18 cellular contexts compared by ENCODE assay signal in genomic region chr11:19729141-19729540, GRCh38.
"Had no signal": no experiment of that assay in that cellular context is flagged by ENCODE, and none has a peak within 500 bp of the region (broad histone marks: within the 10 kb centered on the region; RNA-seq: fewer than 3 reads in every experiment).

No MANE protein-coding gene starts in this region.

- H3K27me3 ChIP-seq: body of pancreas, neural progenitor cell, spleen had no signal

- H3K4me3 ChIP-seq: body of pancreas, lung, neural progenitor cell, spleen had no signal

- H3K27me3 Mint-ChIP-seq: activated CD4-positive, alpha-beta memory T cell treated with anti-CD3 and anti-CD28 coated beads, Interleukin-2, amount 10 ng/mL, durations not matched to agents 7 days and 5 days had no signal

- H3K27ac ChIP-seq: body of pancreas, neural progenitor cell, spleen had no signal

- H3K27ac Mint-ChIP-seq: activated CD4-positive, alpha-beta memory T cell treated with anti-CD3 and anti-CD28 coated beads, Interleukin-2, amount 10 ng/mL, durations not matched to agents 7 days and 5 days; activated naive CD4-positive, alpha-beta T cell treated with anti-CD3 and anti-CD28 coated beads for 36 hours; activated T-cell treated with anti-CD3 and anti-CD28 coated beads, Interleukin-2, amount 50 U/mL, for 72 hours; neural progenitor cell; progenitor cell of endocrine pancreas had no signal

- H3K36me3 ChIP-seq: neural progenitor cell, spleen had no signal

- H3K9me3 ChIP-seq: body of pancreas, spleen had no signal

- H3K4me3 Mint-ChIP-seq: activated CD4-positive, alpha-beta memory T cell treated with anti-CD3 and anti-CD28 coated beads, Interleukin-2, amount 10 ng/mL, durations not matched to agents 7 days and 5 days; activated naive CD4-positive, alpha-beta T cell treated with anti-CD3 and anti-CD28 coated beads for 36 hours; activated T-cell treated with anti-CD3 and anti-CD28 coated beads, Interleukin-2, amount 50 U/mL, for 72 hours; naive thymus-derived CD4-positive, alpha-beta T cell; neural progenitor cell had no signal

- H3K36me3 Mint-ChIP-seq: naive thymus-derived CD4-positive, alpha-beta T cell had no signal

- H3K9me3 Mint-ChIP-seq: activated CD4-positive, alpha-beta memory T cell treated with anti-CD3 and anti-CD28 coated beads, Interleukin-2, amount 10 ng/mL, durations not matched to agents 7 days and 5 days; activated naive CD4-positive, alpha-beta T cell treated with anti-CD3 and anti-CD28 coated beads for 36 hours; activated T-cell treated with anti-CD3 and anti-CD28 coated beads, Interleukin-2, amount 50 U/mL, for 72 hours; neural progenitor cell had no signal

- H3K4me1 ChIP-seq: spleen had no signal

- DNase-seq: activated CD4-positive, alpha-beta memory T cell treated with anti-CD3 and anti-CD28 coated beads, Interleukin-2, amount 10 ng/mL, durations not matched to agents 7 days and 5 days; activated CD4-positive, alpha-beta T cell treated with anti-CD3 and anti-CD28 coated beads for 48 hours; activated CD4-positive, CD25-positive, alpha-beta regulatory T cell; activated effector memory CD4-positive, alpha-beta T cell treated with Interleukin-2 at 50 U/mL for 16 hours; activated naive CD4-positive, alpha-beta T cell treated with anti-CD3 and anti-CD28 coated beads for 36 hours; activated T-cell treated with anti-CD3 and anti-CD28 coated beads, Interleukin-2, amount 50 U/mL, for 72 hours; amygdala; naive thymus-derived CD4-positive, alpha-beta T cell; retina; spleen; stimulated activated CD4-positive, alpha-beta T cell treated with anti-CD3 and anti-CD28 coated beads, Interleukin-4, amount 100 ng/mL, for 1 hour; stimulated activated naive CD4-positive, alpha-beta T cell; T1000 had no signal

- ATAC-seq: activated T-cell treated with anti-CD3 and anti-CD28 coated beads, Interleukin-2, amount 50 U/mL, for 72 hours; body of pancreas; left lobe of liver; naive thymus-derived CD4-positive, alpha-beta T cell had no signal
